9 cellular contexts compared by ENCODE assay signal in the genomic region with DNA sequence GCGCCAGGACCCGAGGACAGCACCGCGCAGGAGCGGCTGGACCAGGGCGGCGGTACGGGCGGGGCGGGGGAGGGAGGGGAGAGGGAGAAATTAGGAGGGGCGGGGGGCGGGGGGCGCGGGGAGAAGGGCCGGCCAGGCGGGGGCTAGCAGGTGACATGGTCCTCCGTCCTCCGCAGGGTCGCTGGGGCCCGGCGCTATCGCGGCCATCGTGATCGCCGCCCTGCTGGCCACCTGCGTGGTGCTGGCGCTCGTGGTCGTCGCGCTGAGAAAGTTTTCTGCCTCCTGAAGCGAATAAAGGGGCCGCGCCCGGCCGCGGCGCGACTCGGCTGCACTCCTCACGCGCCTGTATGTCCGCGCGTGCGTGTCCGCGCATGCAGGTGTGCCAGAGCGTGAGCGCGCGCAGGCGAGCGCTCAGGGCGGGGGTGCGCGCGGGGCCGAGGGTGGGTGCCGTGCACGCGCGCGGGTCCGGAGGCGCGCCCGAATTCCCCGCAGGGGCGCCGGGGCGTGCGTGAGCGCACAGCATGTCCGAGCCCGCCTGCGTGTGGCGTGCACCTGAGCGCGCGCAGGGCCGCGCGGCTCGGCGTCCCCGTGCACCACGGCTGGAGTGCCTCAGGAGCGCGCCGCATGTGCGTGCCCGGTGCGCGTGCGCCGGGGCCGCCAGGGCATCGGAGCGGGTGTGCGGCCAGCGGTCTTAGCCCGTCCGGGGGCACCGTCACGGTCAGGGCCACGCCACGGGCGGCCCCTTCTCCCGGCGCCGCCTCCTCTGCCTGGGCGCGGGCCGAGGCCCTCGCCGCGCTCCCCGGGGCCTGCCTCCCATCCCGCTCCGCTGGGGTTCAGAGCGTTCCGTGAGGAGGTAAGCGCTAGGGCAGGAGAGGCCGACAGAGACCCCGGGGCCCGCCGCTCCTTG. TPM values are rescaled to one million over a fixed set of nuclear protein-coding genes. Genes with fewer than 3 reads are reported as not detected.
DNase-seq lines count a peak whose midpoint lies in the region; ATAC-seq and TF ChIP-seq lines count a peak whose summit lies in the region.
"Had no signal": no experiment of that assay in that cellular context is flagged by ENCODE, and none has a peak within 500 bp of the region (broad histone marks: within the 10 kb centered on the region; RNA-seq: fewer than 3 reads in every experiment).

No MANE protein-coding gene starts in this region.

- no peaks in the 10 kb centered on the region for H3K36me3 ChIP-seq in brain microvascular endothelial cell (replicated peaks)
- no peaks in the 10 kb centered on the region for H3K36me3 ChIP-seq in kidney epithelial cell (ENCODE audit: control insufficient read depth, insufficient read depth, low read length)

- H3K4me3 ChIP-seq in brain microvascular endothelial cell (ENCODE audit: low read depth, low read length) = peak overlapping the region; percentile 31
- H3K4me3 ChIP-seq in kidney epithelial cell (ENCODE audit: low read depth, low read length) = peak overlapping the region; percentile 48

- DNase-seq in stimulated activated CD4-positive, alpha-beta T cell treated with anti-CD3 and anti-CD28 coated beads, Interleukin-12 subunit alpha, Interleukin-12 subunit beta, amount 100 ng/mL, for 4 hours = peak; percentile 30
- DNase-seq in stimulated activated CD4-positive, alpha-beta T cell treated with anti-CD3 and anti-CD28 coated beads, Interleukin-4, amount 100 ng/mL, for 24 hours = no peak
- DNase-seq in NCI-H2227 treated with DMSO at 0.1 percent for 48 hours (lab: John Stamatoyannopoulos, UW) = peak; percentile 29
- DNase-seq in brain microvascular endothelial cell = no peak
- DNase-seq in kidney epithelial cell (ENCODE audit: low read depth) = no peak
- peak; percentile 43 for DNase-seq in stimulated activated CD4-positive, alpha-beta T cell treated with anti-CD3 and anti-CD28 coated beads, Interleukin-4, amount 100 ng/mL, for 1 hour

- H3K27me3 ChIP-seq in brain microvascular endothelial cell (replicated peaks) = no peaks in the 10 kb centered on the region
- peaks cover 2% of the 10 kb centered on the region for H3K27me3 ChIP-seq in kidney epithelial cell (ENCODE audit: control insufficient read depth, insufficient read depth, low read length)

- in situ Hi-C loops in brain microvascular endothelial cell (cut with HindIII; ENCODE audit: low pct_ligation_motif_present, low sequenced_read_pairs) = no loop called here

- no peak for ATAC-seq in GM18858 (IDR thresholded peaks at IDR 0.05; ENCODE audit: unreplicated experiment)
- ATAC-seq in GM18519 (IDR thresholded peaks at IDR 0.05; ENCODE audit: low FRiP score, unreplicated experiment) = no peak
- ATAC-seq: HCT116 had no signal

- TF ChIP-seq CTCF in brain microvascular endothelial cell (IDR thresholded peaks at IDR 0.05; ENCODE audit: low read depth, low read length, missing control alignments) = peak; percentile 30
- peak; percentile 34 for TF ChIP-seq CTCF in kidney epithelial cell (IDR thresholded peaks at IDR 0.05; ENCODE audit: insufficient read depth, low read length, poor library complexity, severe bottlenecking)

- H3K27ac ChIP-seq in brain microvascular endothelial cell = no peak overlapping the region

RNA-seq across cellular contexts. Expression of gene SNORC, which starts 6.3 kb away (rescaled TPM):
- 2.5 and 3.4 TPM in 2 replicates for total RNA-seq in kidney epithelial cell

Comparison
In these comparisons a context has a peak if more than half of its experiments do, and no peak if none do; other contexts are left out.
1. DNase-seq: peak in stimulated activated CD4-positive, alpha-beta T cell treated with anti-CD3 and anti-CD28 coated beads, Interleukin-12 subunit alpha, Interleukin-12 subunit beta, amount 100 ng/mL, for 4 hours (single experiment), NCI-H2227 treated with DMSO at 0.1 percent for 48 hours (single experiment) and stimulated activated CD4-positive, alpha-beta T cell treated with anti-CD3 and anti-CD28 coated beads, Interleukin-4, amount 100 ng/mL, for 1 hour (single experiment); none in stimulated activated CD4-positive, alpha-beta T cell treated with anti-CD3 and anti-CD28 coated beads, Interleukin-4, amount 100 ng/mL, for 24 hours (single experiment), brain microvascular endothelial cell (single experiment) and kidney epithelial cell (single experiment).